11 cellular contexts compared by ENCODE assay signal in genomic region chr4:128387600-128388351, GRCh38.
DNase-seq lines count a peak whose midpoint lies in the region; ATAC-seq and TF ChIP-seq lines count a peak whose summit lies in the region.
"Had no signal": no experiment of that assay in that cellular context is flagged by ENCODE, and none has a peak within 500 bp of the region (broad histone marks: within the 10 kb centered on the region; RNA-seq: fewer than 3 reads in every experiment).

No MANE protein-coding gene starts in this region.

- no peak overlapping the region for H3K27ac Mint-ChIP-seq in activated naive CD4-positive, alpha-beta T cell treated with anti-CD3 and anti-CD28 coated beads, Interleukin-2, amount 50 U/mL, for 72 hours

- ATAC-seq in Panc1 (no peak), GM19035 (IDR thresholded peaks at IDR 0.05; ENCODE audit: unreplicated experiment) (no peak), left colon (no peak)
- no peak for ATAC-seq in activated naive CD4-positive, alpha-beta T cell treated with anti-CD3 and anti-CD28 coated beads, Interleukin-2, amount 50 U/mL, for 72 hours

- no peaks in the 10 kb centered on the region for H3K36me3 ChIP-seq in Panc1 (ENCODE audit: control insufficient read depth, insufficient read depth, low read length)
- no peaks in the 10 kb centered on the region for H3K36me3 ChIP-seq in sigmoid colon

- peak; percentile 81 for DNase-seq in Caki2 (ENCODE audit: low read depth)
- DNase-seq in Panc1 (ENCODE audit: low read depth, low spot score) = no peak
- peak; percentile 18 for DNase-seq in fibroblast of gingiva (ENCODE audit: low read depth)
- DNase-seq in sigmoid colon = no peak
- no peak for DNase-seq in activated naive CD4-positive, alpha-beta T cell treated with anti-CD3 and anti-CD28 coated beads, Interleukin-2, amount 50 U/mL, for 72 hours (ENCODE audit: low spot score in 2 of 2)
- no peak for DNase-seq in left colon
- DNase-seq in NCI-H1694 (lab: John Stamatoyannopoulos, UW) = no peak
- DNase-seq: activated CD4-positive, CD25-positive, alpha-beta regulatory T cell; activated naive CD4-positive, alpha-beta T cell treated with anti-CD3 and anti-CD28 coated beads, Interleukin-2, amount 50 U/mL, for 16 hours had no signal

- H3K9me3 ChIP-seq in Panc1 (ENCODE audit: control insufficient read depth, insufficient read depth, low read depth, low read length) (no peaks in the 10 kb centered on the region), sigmoid colon (no peaks in the 10 kb centered on the region)

- no peak overlapping the region for H3K4me3 ChIP-seq in Panc1 (ENCODE audit: low read depth in 2 of 2, low read length in 2 of 2)
- H3K4me3 ChIP-seq in sigmoid colon = no peak overlapping the region

- in situ Hi-C loops in Caki2 (cut with HindIII; ENCODE audit: low pct_unique_long_range_greater_than_20kb, low sequenced_read_pairs) = no loop called here
- in situ Hi-C loops in Panc1 (cut with HindIII; ENCODE audit: low pct_unique_long_range_greater_than_20kb, low sequenced_read_pairs) = no loop called here

- intact Hi-C loops in Panc1 (cut with micrococcal nuclease; ENCODE audit: unreplicated experiment) (no loop called here), sigmoid colon (cut with DNase I) (loop anchor here (2.0 to 5.0 kb wide), 9 partner anchors 37 to 705 kb away; partner anchors contain the start of genes LARP1B and SCLT1), left colon (cut with DNase I, micrococcal nuclease) (loop anchor here in 1 of 2 donors (5.0 kb wide), 1 partner anchor 275 kb away; no protein-coding TSS in a partner anchor)

- peaks cover 24% of the 10 kb centered on the region for H3K4me1 ChIP-seq in Panc1 (ENCODE audit: control insufficient read depth, insufficient read depth, low read length)
- peaks cover 0 to 79% (median 70%) of the 10 kb centered on the region in 4 donors for H3K4me1 ChIP-seq in sigmoid colon

- H3K9me3 Mint-ChIP-seq in activated naive CD4-positive, alpha-beta T cell treated with anti-CD3 and anti-CD28 coated beads, Interleukin-2, amount 50 U/mL, for 72 hours = no peaks in the 10 kb centered on the region

- TF ChIP-seq POLR2A in sigmoid colon (IDR thresholded peaks at IDR 0.05) = no peak

- POLR2A ChIA-PET in Panc1 (lab: Charles Lee) = no interaction called here

- no peaks in the 10 kb centered on the region for H3K36me3 Mint-ChIP-seq in activated naive CD4-positive, alpha-beta T cell treated with anti-CD3 and anti-CD28 coated beads, Interleukin-2, amount 50 U/mL, for 72 hours

- no peak for TF ChIP-seq EP300 in sigmoid colon (IDR thresholded peaks at IDR 0.05)

- TF ChIP-seq CTCF in Panc1 (IDR thresholded peaks at IDR 0.05) = no peak
- TF ChIP-seq CTCF in sigmoid colon (IDR thresholded peaks at IDR 0.05) = no peak

- CTCF ChIA-PET in Panc1 (lab: Charles Lee) = interaction anchor here (0.6 kb wide), 1 partner anchor 385 kb away, joined by 4 read pairs; no protein-coding TSS in a partner anchor

- BruUV-seq in Panc1 (replicated peaks; lab: Mats Ljungman, UMichigan) = no TSS peak

- WGBS in sigmoid colon, 2 donors = 76 to 78% methylated on average over 2 of the region's 2 CpGs

- H3K27me3 ChIP-seq in Panc1 (ENCODE audit: control insufficient read depth, insufficient read depth, low read length) = no peaks in the 10 kb centered on the region
- H3K27me3 ChIP-seq in sigmoid colon = no peaks in the 10 kb centered on the region

- H3K27ac ChIP-seq in Panc1 (ENCODE audit: low read length) (peak overlapping the region; percentile 70), sigmoid colon (peak overlapping the region; percentile 82 to 88 (median 84))
- H3K27ac ChIP-seq: KMS-11 had no signal

Comparison
In these comparisons a context has a peak if more than half of its experiments do, and no peak if none do; other contexts are left out.
1. DNase-seq: peak in Caki2 (single experiment) and fibroblast of gingiva (single experiment); none in Panc1 (single experiment), sigmoid colon (single experiment), activated naive CD4-positive, alpha-beta T cell treated with anti-CD3 and anti-CD28 coated beads, Interleukin-2, amount 50 U/mL, for 72 hours (0 of 2), left colon (0 of 2) and NCI-H1694 (single experiment).